Comparison of ENCODE assay signal across 11 cellular contexts in genomic region chr22:19173047-19174035, GRCh38. TPM values are rescaled to one million over a fixed set of nuclear protein-coding genes. Genes with fewer than 3 reads are reported as not detected.
DNase-seq lines count a peak whose midpoint lies in the region; ATAC-seq and TF ChIP-seq lines count a peak whose summit lies in the region.
"Had no signal": no experiment of that assay in that cellular context is flagged by ENCODE, and none has a peak within 500 bp of the region (broad histone marks: within the 10 kb centered on the region; RNA-seq: fewer than 3 reads in every experiment).

No MANE protein-coding gene starts in this region.

- H3K27ac ChIP-seq in AG04450 (ENCODE audit: low read depth, low read length) (peak overlapping the region; percentile 57), HCT116 (ENCODE audit: low read depth, low read length) (peak overlapping the region; percentile 88), mesodermal cell (ENCODE audit: low read depth, low read length, severe bottlenecking) (no peak overlapping the region)

- H3K4me3 Mint-ChIP-seq in activated naive CD8-positive, alpha-beta T cell treated with anti-CD3 and anti-CD28 coated beads, Interleukin-2, amount 10 ng/mL, durations not matched to agents 7 days and 5 days, result peak overlapping the region; percentile 92

- H3K79me2 ChIP-seq in HCT116 (ENCODE audit: insufficient read depth, low read length), result peaks cover 62% of the 10 kb centered on the region

- H3K36me3 Mint-ChIP-seq in activated naive CD8-positive, alpha-beta T cell treated with anti-CD3 and anti-CD28 coated beads, Interleukin-2, amount 10 ng/mL, durations not matched to agents 7 days and 5 days, result no peaks in the 10 kb centered on the region

- peaks cover 21% of the 10 kb centered on the region for H3K27me3 Mint-ChIP-seq in activated naive CD8-positive, alpha-beta T cell treated with anti-CD3 and anti-CD28 coated beads, Interleukin-2, amount 10 ng/mL, durations not matched to agents 7 days and 5 days

- 93 to 96% methylated on average over 15 to 16 of the region's 19 CpGs for WGBS in mesodermal cell (ENCODE audit: insufficient coverage in 2 of 2), 2 experiments

- H3K9me3 Mint-ChIP-seq in activated naive CD8-positive, alpha-beta T cell treated with anti-CD3 and anti-CD28 coated beads, Interleukin-2, amount 10 ng/mL, durations not matched to agents 7 days and 5 days, result no peaks in the 10 kb centered on the region

- H3K9me3 ChIP-seq in AG04450 (ENCODE audit: control insufficient read depth, insufficient read depth, low read length), result no peaks in the 10 kb centered on the region; the same call in 1 of the 2 replicates
- H3K9me3 ChIP-seq in HCT116 (ENCODE audit: control insufficient read depth in 1 of 2, insufficient read depth in 1 of 2, low read depth in 1 of 2, low read length in 2 of 2), result no peaks in the 10 kb centered on the region
- no peaks in the 10 kb centered on the region for H3K9me3 ChIP-seq in mesodermal cell (ENCODE audit: control insufficient read depth, low read length)

- no peaks in the 10 kb centered on the region for H3K9me2 ChIP-seq in HCT116 (ENCODE audit: insufficient read depth)

- H3K4me3 ChIP-seq in AG04450 (ENCODE audit: low read depth, low read length) (peak overlapping the region; percentile 86), HCT116 (replicated peaks in 1 of 2; ENCODE audit: low read depth in 1 of 2, low read length in 2 of 2) (peak overlapping the region; percentile 98), mesodermal cell (ENCODE audit: extremely low read depth, insufficient read depth, low read length, poor library complexity, severe bottlenecking) (peak overlapping the region; percentile 98)

- POLR2A ChIA-PET in AG04450 (lab: Yijun Ruan, JAX), result interaction anchor here (1.2 kb wide), 1 partner anchor 52 kb away, joined by 3 read pairs; the partner anchor contains the start of gene DGCR2
- POLR2A ChIA-PET in HCT116 (lab: Charles Lee), result no interaction called here
- POLR2A ChIA-PET in activated naive CD8-positive, alpha-beta T cell treated with anti-CD3 and anti-CD28 coated beads, Interleukin-2, amount 10 ng/mL, durations not matched to agents 7 days and 5 days (lab: Charles Lee), result interaction anchor here (0.8 to 2.4 kb wide), 3 partner anchors 25 to 306 kb away, joined by 3 to 7 read pairs (median 3); partner anchors contain the start of genes CDC45, DGCR2 and UFD1

- no peak for ATAC-seq in HCT116
- no peak for ATAC-seq in activated naive CD8-positive, alpha-beta T cell treated with anti-CD3 and anti-CD28 coated beads, Interleukin-2, amount 10 ng/mL, durations not matched to agents 7 days and 5 days (ENCODE audit: low read depth)
- ATAC-seq in GM18909 (IDR thresholded peaks at IDR 0.05; ENCODE audit: poor library complexity, unreplicated experiment), result no peak

- TF ChIP-seq CTCF in AG04450 (IDR thresholded peaks at IDR 0.05; ENCODE audit: low read depth, low read length), result no peak
- no peak for TF ChIP-seq CTCF in HCT116 (IDR thresholded peaks at IDR 0.05 in 2 of 3, conservative IDR thresholded peaks at IDR 0.05 in 1 of 3; ENCODE audit: borderline replicate concordance in 1 of 3, insufficient read depth in 1 of 3, low read depth in 2 of 3, low read length in 2 of 3)

- TF ChIP-seq RAD21 in HCT116 (IDR thresholded peaks at IDR 0.05; ENCODE audit: low read depth), result no peak

- TF ChIP-seq POLR2A in HCT116 (IDR thresholded peaks at IDR 0.05; ENCODE audit: borderline replicate concordance, extremely low read depth, insufficient read depth, insufficient read length), result no peak

- CTCF ChIA-PET in AG04450 (lab: Charles Lee) (interaction anchor here (2.1 kb wide), 1 partner anchor 457 kb away, joined by 5 read pairs; no protein-coding TSS in a partner anchor), HCT116 (lab: Charles Lee) (interaction anchor here (1.0 to 1.5 kb wide), 2 partner anchors 29 to 456 kb away, joined by 3 to 4 read pairs; partner anchors contain the start of gene ESS2)

- H3K4me1 Mint-ChIP-seq in activated naive CD8-positive, alpha-beta T cell treated with anti-CD3 and anti-CD28 coated beads, Interleukin-2, amount 10 ng/mL, durations not matched to agents 7 days and 5 days, result peaks cover 34% of the 10 kb centered on the region

- no TSS peak for BruUV-seq in HCT116 (replicated peaks; lab: Mats Ljungman, UMichigan)

- H2AFZ ChIP-seq in HCT116 (ENCODE audit: low read depth, low read length, poor library complexity, severe bottlenecking), result no peak overlapping the region

- H3K27me3 ChIP-seq in AG04450 (ENCODE audit: control insufficient read depth, insufficient read depth, low read length) (peaks cover 11% of the 10 kb centered on the region), HCT116 (ENCODE audit: insufficient read depth, low read length) (peaks cover 6% of the 10 kb centered on the region; the same call in 1 of the 2 replicates)

- DNase-seq in AG04450 (ENCODE audit: low read depth, low spot score) (no peak), HCT116 (ENCODE audit: low read depth, low spot score) (no peak), putamen (ENCODE audit: low spot score) (no peak)
- no peak for DNase-seq in activated naive CD8-positive, alpha-beta T cell treated with anti-CD3 and anti-CD28 coated beads, Interleukin-2, amount 10 ng/mL, durations not matched to agents 7 days and 5 days
- DNase-seq in stimulated activated CD8-positive, alpha-beta memory T cell treated with anti-CD3 and anti-CD28 coated beads, Interleukin-4, amount 100 ng/mL, for 48 hours, result no peak
- DNase-seq in stimulated activated CD4-positive, alpha-beta T cell treated with anti-CD3 and anti-CD28 coated beads, Interleukin-15, amount 100 ng/mL, for 24 hours, result no peak
- DNase-seq: NCI-H526 had no signal

- RAD21 ChIA-PET in HCT116 (lab: Charles Lee; ENCODE audit: low non-redundant PET in 1 of 2, low total read pairs in 2 of 2, uncharacterized antibody in 2 of 2, unreplicated experiment in 2 of 2), result no interaction called here

- H4K20me1 ChIP-seq in HCT116 (ENCODE audit: insufficient read depth), result no peaks in the 10 kb centered on the region

- H3K9ac ChIP-seq in HCT116 (ENCODE audit: low read length), result peak overlapping the region; percentile 99

- H3K4me2 ChIP-seq in HCT116 (ENCODE audit: low read length), result peak overlapping the region; percentile 99

- H3K36me3 ChIP-seq in HCT116 (ENCODE audit: control insufficient read depth in 1 of 2, insufficient read depth in 2 of 2, low read length in 2 of 2) (no peaks in the 10 kb centered on the region), mesodermal cell (ENCODE audit: control insufficient read depth, insufficient read depth, low read length) (peaks cover 32% of the 10 kb centered on the region)

- peak overlapping the region; percentile 92 for H3K27ac Mint-ChIP-seq in activated naive CD8-positive, alpha-beta T cell treated with anti-CD3 and anti-CD28 coated beads, Interleukin-2, amount 10 ng/mL, durations not matched to agents 7 days and 5 days

- intact Hi-C loops in HCT116 (cut with micrococcal nuclease), result no loop called here

- H3K4me1 ChIP-seq in HCT116 (ENCODE audit: control insufficient read depth in 1 of 2, insufficient read depth in 2 of 2, low read length in 2 of 2) (peaks cover 11 to 66% of the 10 kb centered on the region in 2 experiments), mesodermal cell (ENCODE audit: control insufficient read depth, insufficient read depth, low read length, poor library complexity, severe bottlenecking) (peaks cover 53% of the 10 kb centered on the region)

TF ChIP-seq in HCT116, 20 proteins besides CTCF, POLR2A, EP300 and RAD21:
- TF ChIP-seq ELF1 (IDR thresholded peaks at IDR 0.05; ENCODE audit: borderline replicate concordance, low read depth) (no peak), SP1 (IDR thresholded peaks at IDR 0.05; ENCODE audit: low read depth) (no peak), POLR2AphosphoS5 (IDR thresholded peaks at IDR 0.05; ENCODE audit: low read depth, low read length) (no peak), EGR1 (IDR thresholded peaks at IDR 0.05; ENCODE audit: low read depth) (no peak), SIN3A (IDR thresholded peaks at IDR 0.05; ENCODE audit: low read depth) (no peak)
TF ChIP-seq in HCT116: peak in this region for 0.

RNA-seq across cellular contexts. Expression of gene SLC25A1, which starts 5.2 kb away (rescaled TPM):
- 18.4 and 31.4 TPM in 2 replicates for polyA plus RNA-seq in AG04450 (2011; rRNA removed)
- polyA minus RNA-seq in AG04450 (2011; rRNA and poly(A)+ RNA removed), result 23.5 and 33.4 TPM in 2 replicates
- 146 TPM for total RNA-seq in HCT116 (2021; ENCODE audit: unreplicated experiment)
- polyA plus RNA-seq in HCT116 (2012), result 130 and 133 TPM in 2 replicates
- 10 to 100 TPM; 63.2 to 66.3 TPM for total RNA-seq in activated naive CD8-positive, alpha-beta T cell treated with anti-CD3 and anti-CD28 coated beads, Interleukin-2, amount 10 ng/mL, durations not matched to agents 7 days and 5 days
- polyA plus RNA-seq in mesodermal cell (2013, experiment 1 of 2), result 117 TPM
- polyA plus RNA-seq in mesodermal cell (2013, experiment 2 of 2), result 99.8 TPM

RNA-seq across cellular contexts. Expression of gene GSC2, which starts 23.2 kb away (rescaled TPM):
- polyA plus RNA-seq in AG04450 (2011; rRNA removed), result not detected in 2 replicates
- not detected in 2 replicates for polyA minus RNA-seq in AG04450 (2011; rRNA and poly(A)+ RNA removed)
- total RNA-seq in HCT116 (2021; ENCODE audit: unreplicated experiment), result not detected
- polyA plus RNA-seq in HCT116 (2012), result not detected in 2 replicates
- not detected for total RNA-seq in activated naive CD8-positive, alpha-beta T cell treated with anti-CD3 and anti-CD28 coated beads, Interleukin-2, amount 10 ng/mL, durations not matched to agents 7 days and 5 days
- polyA plus RNA-seq in mesodermal cell (2013, experiment 1 of 2), result not detected
- polyA plus RNA-seq in mesodermal cell (2013, experiment 2 of 2), result not detected
- total RNA-seq: lung microvascular endothelial cell, subcutaneous adipose tissue had no signal

RNA-seq across cellular contexts. Expression of gene ESS2, which starts 28.9 kb away (rescaled TPM):
- 8.8 and 11.9 TPM in 2 replicates for polyA plus RNA-seq in AG04450 (2011; rRNA removed)
- polyA minus RNA-seq in AG04450 (2011; rRNA and poly(A)+ RNA removed), result 5.3 and 8.0 TPM in 2 replicates
- 17.7 TPM for total RNA-seq in HCT116 (2021; ENCODE audit: unreplicated experiment)
- polyA plus RNA-seq in HCT116 (2012), result 11.4 and 13.6 TPM in 2 replicates
- 10 to 100 TPM; 18.5 to 20.3 TPM for total RNA-seq in activated naive CD8-positive, alpha-beta T cell treated with anti-CD3 and anti-CD28 coated beads, Interleukin-2, amount 10 ng/mL, durations not matched to agents 7 days and 5 days
- polyA plus RNA-seq in mesodermal cell (2013, experiment 1 of 2), result 15.2 TPM
- 13.8 TPM for polyA plus RNA-seq in mesodermal cell (2013, experiment 2 of 2)

RNA-seq across cellular contexts. Expression of gene TSSK2, which starts 42.2 kb away (rescaled TPM):
- polyA plus RNA-seq in AG04450 (2011; rRNA removed), result not detected in 2 replicates
- polyA minus RNA-seq in AG04450 (2011; rRNA and poly(A)+ RNA removed), result not detected in 2 replicates
- not detected for total RNA-seq in HCT116 (2021; ENCODE audit: unreplicated experiment)
- not detected in 2 replicates for polyA plus RNA-seq in HCT116 (2012)
- total RNA-seq in activated naive CD8-positive, alpha-beta T cell treated with anti-CD3 and anti-CD28 coated beads, Interleukin-2, amount 10 ng/mL, durations not matched to agents 7 days and 5 days, result not detected
- polyA plus RNA-seq in mesodermal cell (2013, experiment 1 of 2), result not detected
- polyA plus RNA-seq in mesodermal cell (2013, experiment 2 of 2), result not detected
- total RNA-seq: lung microvascular endothelial cell, subcutaneous adipose tissue had no signal

RNA-seq across cellular contexts. Expression of gene DGCR2, which starts 51.1 kb away (rescaled TPM):
- polyA plus RNA-seq in AG04450 (2011; rRNA removed), result 23.0 and 33.9 TPM in 2 replicates
- polyA minus RNA-seq in AG04450 (2011; rRNA and poly(A)+ RNA removed), result 27.8 and 34.8 TPM in 2 replicates
- 42.9 TPM for total RNA-seq in HCT116 (2021; ENCODE audit: unreplicated experiment)
- 39.2 and 48.9 TPM in 2 replicates for polyA plus RNA-seq in HCT116 (2012)
- 10 to 100 TPM; 38.0 to 38.3 TPM for total RNA-seq in activated naive CD8-positive, alpha-beta T cell treated with anti-CD3 and anti-CD28 coated beads, Interleukin-2, amount 10 ng/mL, durations not matched to agents 7 days and 5 days
- polyA plus RNA-seq in mesodermal cell (2013, experiment 1 of 2), result 33.5 TPM
- 27.7 TPM for polyA plus RNA-seq in mesodermal cell (2013, experiment 2 of 2)
